1 cellular context compared by ENCODE assay signal in genomic region chr5:181210148-181210547, GRCh38. TPM values are rescaled to one million over a fixed set of nuclear protein-coding genes. Genes with fewer than 3 reads are reported as not detected.
"Had no signal": no experiment of that assay in that cellular context is flagged by ENCODE, and none has a peak within 500 bp of the region (broad histone marks: within the 10 kb centered on the region; RNA-seq: fewer than 3 reads in every experiment).

No MANE protein-coding gene starts in this region.

RNA-seq across cellular contexts. Expression of gene TRIM7, which starts 5.2 kb away (rescaled TPM):
- total RNA-seq: endodermal cell had no signal
